In genomic region chr5:132086277-132086794, GRCh38 we compare ENCODE assay signal across 8 cellular contexts. TPM values are rescaled to one million over a fixed set of nuclear protein-coding genes. Genes with fewer than 3 reads are reported as not detected.
DNase-seq lines count a peak whose midpoint lies in the region; ATAC-seq, FAIRE-seq and TF ChIP-seq lines count a peak whose summit lies in the region.

No MANE protein-coding gene starts in this region.

- no peaks in the 10 kb centered on the region for H4K20me1 ChIP-seq in K562 (replicated peaks; ENCODE audit: control insufficient read depth, insufficient read depth, low read length)

- no peak for TF ChIP-seq EP300 in K562 (IDR thresholded peaks at IDR 0.05; ENCODE audit: low read length)

- no TSS peak for BruUV-seq in K562 (replicated peaks; lab: Mats Ljungman, UMichigan)

- peaks cover 19 to 32% of the 10 kb centered on the region in 2 experiments for H3K4me1 ChIP-seq in K562 (replicated peaks in 1 of 2; ENCODE audit: control insufficient read depth in 2 of 2, insufficient read depth in 2 of 2, low read length in 2 of 2)

- H3K36me3 ChIP-seq in K562 (ENCODE audit: control insufficient read depth, insufficient read depth, low read length), result no peaks in the 10 kb centered on the region

- H3K4me3 ChIP-seq in AG09309 (ENCODE audit: control insufficient read depth, low read depth, low read length) (no peak overlapping the region), K562 (no peak overlapping the region)

- DNase-seq in AG09309 (ENCODE audit: low read depth) (peak; percentile 65), LHCN-M2 (ENCODE audit: low read depth) (peak; percentile 94), K562 (ENCODE audit: extremely low read depth in 1 of 4, low spot score in 3 of 4) (peak; percentile 49 to 66 (median 52)), kidney glomerular epithelial cell (lab: John Stamatoyannopoulos, UW) (peak; percentile 86), SKM-1 treated with dmso at 0.1 percent for 144 hours (lab: John Stamatoyannopoulos, UW; ENCODE audit: unreplicated experiment) (no peak), superior temporal gyrus (ENCODE audit: extremely low spot score) (no peak)
- DNase-seq in activated CD4-positive, alpha-beta T cell treated with anti-CD3 and anti-CD28 coated beads, Interleukin-2, amount 50 U/mL, for 1 hour, result no peak

- POLR2A ChIA-PET in K562 (lab: Yijun Ruan, JAX), result interaction anchor here (0.6 to 2.0 kb wide), 5 partner anchors 10 to 914 kb away, joined by 3 to 5 read pairs (median 5); no protein-coding TSS in a partner anchor

- no peaks in the 10 kb centered on the region for H3K9me3 ChIP-seq in K562 (replicated peaks; ENCODE audit: control insufficient read depth, insufficient read depth, low read depth, low read length)

- peak overlapping the region; percentile 17; the same call in 1 of the 2 replicates for H3K4me2 ChIP-seq in K562 (ENCODE audit: insufficient read depth, low read length)

- peaks cover 5% of the 10 kb centered on the region for H3K9me1 ChIP-seq in K562 (ENCODE audit: control insufficient read depth, insufficient read depth, low read length)

- in situ Hi-C loops in K562 (cut with MboI), result no loop called here

- TF ChIP-seq RAD21 in K562 (CRISPR knock-in tag; conservative IDR thresholded peaks at IDR 0.05 in 1 of 2, IDR thresholded peaks at IDR 0.05 in 1 of 2), result no peak

- WGBS in K562 (ENCODE audit: insufficient coverage, low coverage, missing lambda C conversion rate), result 18% methylated on average over 2 of the region's 2 CpGs

- peak overlapping the region; percentile 21 to 59; a peak in 3 of 4 replicates for H3K9ac ChIP-seq in K562 (ENCODE audit: insufficient read depth in 1 of 2, low read depth in 2 of 2, low read length in 2 of 2)

- no peaks in the 10 kb centered on the region for H3K27me3 ChIP-seq in K562 (ENCODE audit: control insufficient read depth in 2 of 2, insufficient read depth in 2 of 2, low read length in 2 of 2)

- H2AFZ ChIP-seq in K562 (ENCODE audit: low read depth, low read length), result no peak overlapping the region; the same call in 1 of the 2 replicates

- FAIRE-seq in K562 (lab: Jason Lieb, UNC), result peak; percentile 23

- ATAC-seq in K562 (peak; percentile 73), GM19395 (IDR thresholded peaks at IDR 0.05; ENCODE audit: unreplicated experiment) (no peak)

- no peak for TF ChIP-seq CTCF in AG09309 (IDR thresholded peaks at IDR 0.05; ENCODE audit: control insufficient read depth, insufficient read depth, low read depth, low read length, missing control alignments)
- TF ChIP-seq CTCF in K562 (IDR thresholded peaks at IDR 0.05 in 2 of 3, conservative IDR thresholded peaks at IDR 0.05 in 1 of 3; ENCODE audit: insufficient read depth in 2 of 3, low read depth in 1 of 3, low read length in 3 of 3), result no peak

- no peaks in the 10 kb centered on the region for H3K79me2 ChIP-seq in K562 (ENCODE audit: control insufficient read depth, insufficient read depth, low read length)

- TF ChIP-seq POLR2A in K562 (conservative IDR thresholded peaks at IDR 0.05), result no peak

- CTCF ChIA-PET in K562 (lab: Yijun Ruan, JAX; ENCODE audit: low intra/inter-chr PET ratio), result interaction anchor here (0.6 kb wide), 1 partner anchor 21 kb away, joined by 3 read pairs; no protein-coding TSS in a partner anchor

- intact Hi-C loops in K562 (cut with micrococcal nuclease), result no loop called here

- H3K27ac ChIP-seq in K562 (ENCODE audit: extremely low read depth, low read depth, low read length), result peak overlapping the region; percentile 16; the same call in 1 of the 3 replicates

TF ChIP-seq in K562, 482 proteins besides CTCF, POLR2A, EP300 and RAD21 (continues in another document):
- TF ChIP-seq NR2C2 (CRISPR knock-in tag; IDR thresholded peaks at IDR 0.05), result no peak
- TF ChIP-seq NR2C2 (tag; IDR thresholded peaks at IDR 0.05), result peak; percentile 80
- peak; percentile 85 for TF ChIP-seq ATF7 (IDR thresholded peaks at IDR 0.05)
- no peak for TF ChIP-seq NFYB (IDR thresholded peaks at IDR 0.05; ENCODE audit: extremely low read depth, insufficient read length)
- TF ChIP-seq KLF16 (IDR thresholded peaks at IDR 0.05), result no peak
- TF ChIP-seq ATF4 (CRISPR knock-in tag; IDR thresholded peaks at IDR 0.05), result no peak
- TF ChIP-seq ZNF589 (CRISPR knock-in tag; IDR thresholded peaks at IDR 0.05; ENCODE audit: low read depth), result peak; percentile 51; the same call in 1 of the 2 replicates
- 0 out of 2 replicates have a peak, but pooled peaks have one; percentile 33 for TF ChIP-seq DPF2 (IDR thresholded peaks at IDR 0.05)
- TF ChIP-seq YY1 (IDR thresholded peaks at IDR 0.05; ENCODE audit: borderline replicate concordance in 1 of 3, control insufficient read depth in 1 of 3, extremely low read depth in 1 of 3, insufficient read depth in 3 of 3, insufficient read length in 1 of 3, insufficient replicate concordance in 2 of 3, low read depth in 1 of 3, low read length in 2 of 3), result no peak
- no peak for TF ChIP-seq NELFE (IDR thresholded peaks at IDR 0.05; ENCODE audit: insufficient read depth, insufficient read length)
- TF ChIP-seq JUND (IDR thresholded peaks at IDR 0.05; ENCODE audit: borderline replicate concordance, low read depth, low read length), result peak; percentile 57; the same call in 1 of the 2 replicates
- peak; percentile 32; the same call in 1 of the 3 replicates for TF ChIP-seq JUND (tag; IDR thresholded peaks at IDR 0.05; ENCODE audit: borderline replicate concordance, low read depth, low read length)
- TF ChIP-seq JUN (IDR thresholded peaks at IDR 0.05; ENCODE audit: borderline replicate concordance, low read depth, low read length), result peak; percentile 45; the same call in 1 of the 2 replicates
- no peak for TF ChIP-seq JUN (CRISPR knock-in tag; IDR thresholded peaks at IDR 0.05; ENCODE audit: borderline replicate concordance)
- no peak for TF ChIP-seq GTF2B (IDR thresholded peaks at IDR 0.05; ENCODE audit: extremely low read depth, insufficient read length)

RNA-seq across cellular contexts. Expression of gene CSF2, which starts 12.7 kb away (rescaled TPM):
- total RNA-seq in LHCN-M2 (2014; rRNA removed) (not detected in 2 replicates), K562 (2014; rRNA removed) (not detected in 2 replicates), K562 (2014; rRNA removed; fragmentation: Illumina TruSeq; extraction: Trizol) (not detected in 2 replicates), K562 (2015; rRNA removed; fragmentation: Illumina TruSeq; extraction: Trizol) (0.25 TPM in 1 of 2 replicates, not detected in the other), K562 (2021) (0.29 TPM in 1 of 2 replicates, not detected in the other)
- polyA plus RNA-seq in LHCN-M2 (2012), result 3.2 TPM
- total RNA-seq in K562 (2011; cell fraction: chromatin; rRNA removed; ENCODE audit: low replicate concordance), result not detected in 2 replicates
- not detected in 2 replicates for total RNA-seq in K562 (2011; cell fraction: nucleolus; rRNA removed)
- total RNA-seq in K562 (2011; cell fraction: nucleoplasm; rRNA removed), result not detected in 2 replicates
- polyA plus RNA-seq in K562 (2011; rRNA removed) (not detected in 2 replicates), K562 (2014; fragmentation: Illumina TruSeq; extraction: Trizol) (not detected in 2 replicates), K562 (2014; fragmentation: Nextera tagmentation; extraction: Ambion mirVana) (not detected), K562 (2014; rRNA removed) (not detected in 2 replicates)
- polyA plus RNA-seq in K562 (2011; cell fraction: cytosol; rRNA removed), result not detected in 2 replicates
- polyA plus RNA-seq in K562 (2011; cell fraction: nucleus; rRNA removed), result 0.30 TPM in 1 of 2 replicates, not detected in the other
- 0.13 TPM in 1 of 2 replicates, not detected in the other for polyA plus RNA-seq in K562 (2012)
- not detected in 2 replicates for polyA minus RNA-seq in K562 (2011; rRNA and poly(A)+ RNA removed)
- not detected in 2 replicates for polyA minus RNA-seq in K562 (2011; cell fraction: cytosol; rRNA and poly(A)+ RNA removed)
- not detected in 2 replicates for polyA minus RNA-seq in K562 (2011; cell fraction: nucleus; rRNA and poly(A)+ RNA removed)

RNA-seq across cellular contexts. Expression of gene IL3, which starts 25.9 kb away (rescaled TPM):
- not detected in 2 replicates for total RNA-seq in LHCN-M2 (2014; rRNA removed)
- not detected for polyA plus RNA-seq in LHCN-M2 (2012)
- not detected in 2 replicates for total RNA-seq in K562 (2011; cell fraction: chromatin; rRNA removed; ENCODE audit: low replicate concordance)
- total RNA-seq in K562 (2011; cell fraction: nucleolus; rRNA removed), result not detected in 2 replicates
- not detected in 2 replicates for total RNA-seq in K562 (2011; cell fraction: nucleoplasm; rRNA removed)
- total RNA-seq in K562 (2014; rRNA removed), result not detected in 2 replicates
- total RNA-seq in K562 (2014; rRNA removed; fragmentation: Illumina TruSeq; extraction: Trizol), result not detected in 2 replicates
- not detected in 2 replicates for total RNA-seq in K562 (2015; rRNA removed; fragmentation: Illumina TruSeq; extraction: Trizol)
- total RNA-seq in K562 (2021), result not detected in 2 replicates
- not detected in 2 replicates for polyA plus RNA-seq in K562 (2011; rRNA removed)
- polyA plus RNA-seq in K562 (2011; cell fraction: cytosol; rRNA removed), result not detected in 2 replicates
- not detected in 2 replicates for polyA plus RNA-seq in K562 (2011; cell fraction: nucleus; rRNA removed)
- polyA plus RNA-seq in K562 (2012), result 0.08 and 0.12 TPM in 2 replicates
- polyA plus RNA-seq in K562 (2014; fragmentation: Illumina TruSeq; extraction: Trizol), result not detected in 2 replicates
- polyA plus RNA-seq in K562 (2014; fragmentation: Nextera tagmentation; extraction: Ambion mirVana), result not detected
- not detected in 2 replicates for polyA plus RNA-seq in K562 (2014; rRNA removed)
- polyA minus RNA-seq in K562 (2011; rRNA and poly(A)+ RNA removed), result not detected in 2 replicates
- not detected in 2 replicates for polyA minus RNA-seq in K562 (2011; cell fraction: cytosol; rRNA and poly(A)+ RNA removed)
- not detected in 2 replicates for polyA minus RNA-seq in K562 (2011; cell fraction: nucleus; rRNA and poly(A)+ RNA removed)

Comparison
In these comparisons a context has a peak if more than half of its experiments do, and no peak if none do; other contexts are left out.
1. DNase-seq: peak in AG09309 (single experiment), LHCN-M2 (single experiment), K562 (4 of 4) and kidney glomerular epithelial cell (single experiment); none in SKM-1 treated with dmso at 0.1 percent for 144 hours (single experiment), superior temporal gyrus (single experiment) and activated CD4-positive, alpha-beta T cell treated with anti-CD3 and anti-CD28 coated beads, Interleukin-2, amount 50 U/mL, for 1 hour (single experiment).